19 cellular contexts compared by ENCODE assay signal in the genomic region with DNA sequence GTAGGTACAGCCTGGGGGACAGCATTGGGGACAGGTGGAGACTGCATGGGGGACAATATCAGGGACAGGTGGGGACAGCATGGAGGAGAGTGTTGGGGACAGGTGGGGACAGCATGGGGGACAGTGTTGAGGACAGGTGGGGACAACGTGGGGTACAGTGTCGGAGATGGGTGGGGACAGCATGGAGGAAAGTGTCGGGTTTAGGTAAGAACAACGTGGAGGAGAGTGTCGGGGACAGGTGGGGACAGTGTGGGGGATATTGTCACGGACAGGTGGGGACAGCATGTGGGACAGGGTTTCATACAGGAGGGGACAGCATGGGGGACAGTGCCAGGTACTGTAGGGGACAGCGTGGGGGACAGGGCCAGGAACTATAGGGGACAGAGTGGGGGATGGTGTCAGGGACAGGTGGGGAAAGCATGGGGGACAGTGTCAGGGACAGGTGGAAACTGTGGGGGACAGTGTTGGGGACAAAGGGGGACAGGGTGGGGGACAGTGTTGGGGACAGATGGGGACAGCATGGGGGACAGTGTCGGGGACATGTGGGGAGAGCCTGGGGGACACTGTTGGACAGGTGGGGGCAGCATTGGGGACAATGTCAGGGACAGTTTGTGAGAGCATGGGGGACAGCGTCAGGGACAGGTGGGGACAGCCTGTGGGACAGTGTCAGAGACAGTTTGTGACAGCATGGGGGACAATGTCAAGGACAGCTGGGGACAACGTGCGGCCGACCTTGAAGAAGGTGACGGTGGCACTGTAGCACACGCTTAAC.
DNase-seq lines count a peak whose midpoint lies in the region; ATAC-seq and TF ChIP-seq lines count a peak whose summit lies in the region.
"Had no signal": no experiment of that assay in that cellular context is flagged by ENCODE, and none has a peak within 500 bp of the region (broad histone marks: within the 10 kb centered on the region; RNA-seq: fewer than 3 reads in every experiment).

No MANE protein-coding gene starts in this region.

- H3F3A ChIP-seq in PC-3 (ENCODE audit: low read length, unreplicated experiment): no peaks in the 10 kb centered on the region

- H3K14ac ChIP-seq in mesenchymal stem cell (ENCODE audit: low read length in 2 of 2): no peak overlapping the region

- peak overlapping the region; percentile 68 for H4K91ac ChIP-seq in mesenchymal stem cell (ENCODE audit: low read length)

- H3K4me2 ChIP-seq in mesenchymal stem cell (ENCODE audit: low read length, poor library complexity, severe bottlenecking) (no peak overlapping the region), PC-3 (ENCODE audit: low read length) (no peak overlapping the region)
- H3K4me2 ChIP-seq: BLaER1 treated with 17β-estradiol and CSF1 and Interleukin-3, amounts not matched to agents 10 nM and 100 nM had no signal

- no peak overlapping the region for H2BK12ac ChIP-seq in mesenchymal stem cell (ENCODE audit: low read length in 2 of 2)

- H3K4me3 ChIP-seq in left ventricle myocardium inferior (no peak overlapping the region), mesenchymal stem cell (ENCODE audit: insufficient read depth in 1 of 2, low read depth in 1 of 2, low read length in 2 of 2) (no peak overlapping the region), upper lobe of right lung (no peak overlapping the region), PC-3 (ENCODE audit: low read length) (no peak overlapping the region)
- H3K4me3 ChIP-seq: BLaER1 treated with 17β-estradiol and CSF1 and Interleukin-3, amounts not matched to agents 10 nM and 100 nM; HAP-1 had no signal

- 68% methylated on average over 9 of the region's 14 CpGs for WGBS in mesenchymal stem cell

- H2BK15ac ChIP-seq in mesenchymal stem cell (ENCODE audit: low read depth, poor library complexity, severe bottlenecking): no peak overlapping the region

- no peak overlapping the region for H2BK5ac ChIP-seq in mesenchymal stem cell (ENCODE audit: low read depth, low read length, poor library complexity, severe bottlenecking)

- H3K27me3 Mint-ChIP-seq in IgD-negative memory B cell: no peaks in the 10 kb centered on the region
- H3K27me3 Mint-ChIP-seq: CD8-positive, alpha-beta memory T cell had no signal

- intact Hi-C loops in Right ventricle myocardium superior (cut with DNase I) (no loop called here), left ventricle myocardium inferior (cut with micrococcal nuclease) (no loop called here), upper lobe of right lung (cut with DNase I) (no loop called here), head of caudate nucleus (cut with DNase I) (no loop called here), PC-3 (cut with micrococcal nuclease) (no loop called here)

- H3K27ac ChIP-seq in left ventricle myocardium inferior (replicated peaks): no peak overlapping the region
- no peak overlapping the region for H3K27ac ChIP-seq in mesenchymal stem cell (ENCODE audit: low read length, poor library complexity, severe bottlenecking)
- H3K27ac ChIP-seq in upper lobe of right lung: no peak overlapping the region
- H3K27ac ChIP-seq in PC-3 (ENCODE audit: low read length): no peak overlapping the region
- H3K27ac ChIP-seq: BLaER1 treated with 17β-estradiol and CSF1 and Interleukin-3, amounts not matched to agents 10 nM and 100 nM had no signal

- H3K79me1 ChIP-seq in mesenchymal stem cell (replicated peaks; ENCODE audit: low read length, poor library complexity, severe bottlenecking): no peaks in the 10 kb centered on the region

- peaks cover 0 to 5% (median 4%) of the 10 kb centered on the region in 3 donors for H3K4me1 Mint-ChIP-seq in IgD-negative memory B cell
- H3K4me1 Mint-ChIP-seq: CD8-positive, alpha-beta memory T cell had no signal

- peaks cover 1% of the 10 kb centered on the region for H3K36me3 Mint-ChIP-seq in IgD-negative memory B cell
- H3K36me3 Mint-ChIP-seq: CD8-positive, alpha-beta memory T cell had no signal

- no peak overlapping the region for H3K18ac ChIP-seq in mesenchymal stem cell (ENCODE audit: low read depth in 1 of 2, low read length in 2 of 2)

- BruUV-seq in PC-3 (replicated peaks; lab: Mats Ljungman, UMichigan): no TSS peak

- no peak overlapping the region for H3K23ac ChIP-seq in mesenchymal stem cell (ENCODE audit: low read length in 2 of 2)

- ATAC-seq in Right ventricle myocardium superior (ENCODE audit: poor library complexity) (no peak), upper lobe of right lung (peak; percentile 7), HG03442 (IDR thresholded peaks at IDR 0.05; ENCODE audit: unreplicated experiment) (no peak), PC-3 (no peak)

- DNase-seq in Right ventricle myocardium superior (peak; percentile 10), left ventricle myocardium inferior (no peak), mesenchymal stem cell (no peak), upper lobe of right lung (no peak), head of caudate nucleus (no peak), PC-3 (no peak)
- DNase-seq: DND-41, KBM-7, NCI-H1436, NCI-H2029, NCI-H510A, NCI-H82, SIG-M5, SW 1271 had no signal

- H3K4me1 ChIP-seq in left ventricle myocardium inferior (no peaks in the 10 kb centered on the region), mesenchymal stem cell (ENCODE audit: control insufficient read depth, insufficient read depth, low read depth, low read length) (no peaks in the 10 kb centered on the region), upper lobe of right lung (no peaks in the 10 kb centered on the region), PC-3 (ENCODE audit: insufficient read depth, low read length) (no peaks in the 10 kb centered on the region)
- H3K4me1 ChIP-seq: HAP-1 had no signal

- H3K27me3 ChIP-seq in left ventricle myocardium inferior (ENCODE audit: low read depth) (no peaks in the 10 kb centered on the region), mesenchymal stem cell (ENCODE audit: control insufficient read depth in 1 of 2, insufficient read depth in 1 of 2, low read length in 2 of 2) (no peaks in the 10 kb centered on the region), upper lobe of right lung (no peaks in the 10 kb centered on the region), PC-3 (ENCODE audit: low read length) (no peaks in the 10 kb centered on the region)
- H3K27me3 ChIP-seq: BLaER1 treated with 17β-estradiol and CSF1 and Interleukin-3, amounts not matched to agents 10 nM and 100 nM had no signal

- H3K4ac ChIP-seq in mesenchymal stem cell (ENCODE audit: low read depth in 1 of 2, low read length in 2 of 2): no peak overlapping the region

- no peaks in the 10 kb centered on the region for H3K79me2 ChIP-seq in PC-3 (ENCODE audit: low read length)

- no peak overlapping the region for H2AK5ac ChIP-seq in mesenchymal stem cell (ENCODE audit: low read length, severe bottlenecking)

- H3K9ac ChIP-seq in mesenchymal stem cell (ENCODE audit: low read length) (no peak overlapping the region), PC-3 (ENCODE audit: low read length) (no peak overlapping the region)
- H3K9ac ChIP-seq: BLaER1 treated with 17β-estradiol and CSF1 and Interleukin-3, amounts not matched to agents 10 nM and 100 nM had no signal

- no peaks in the 10 kb centered on the region for H3K9me2 ChIP-seq in PC-3 (replicated peaks; ENCODE audit: low read length)

- H4K20me1 ChIP-seq in PC-3 (ENCODE audit: low read length): no peaks in the 10 kb centered on the region
- H4K20me1 ChIP-seq: BLaER1 treated with 17β-estradiol and CSF1 and Interleukin-3, amounts not matched to agents 10 nM and 100 nM had no signal

- peak overlapping the region in 1 of 4 donors; percentile 6 for H3K4me3 Mint-ChIP-seq in IgD-negative memory B cell
- H3K4me3 Mint-ChIP-seq: CD8-positive, alpha-beta memory T cell had no signal

- H2BK120ac ChIP-seq in mesenchymal stem cell (ENCODE audit: low read depth, low read length): no peak overlapping the region

- CTCF ChIA-PET in PC-3 (lab: Charles Lee): no interaction called here

- peak overlapping the region in 2 of 3 donors; percentile 19 to 48 for H3K27ac Mint-ChIP-seq in IgD-negative memory B cell
- H3K27ac Mint-ChIP-seq: CD8-positive, alpha-beta memory T cell had no signal

- H3K9me3 ChIP-seq in left ventricle myocardium inferior (replicated peaks): no peaks in the 10 kb centered on the region
- H3K9me3 ChIP-seq in mesenchymal stem cell (ENCODE audit: control insufficient read depth, low read length): no peaks in the 10 kb centered on the region
- H3K9me3 ChIP-seq in upper lobe of right lung: no peaks in the 10 kb centered on the region
- no peaks in the 10 kb centered on the region for H3K9me3 ChIP-seq in PC-3 (ENCODE audit: low read length)
- H3K9me3 ChIP-seq: BLaER1 treated with 17β-estradiol and CSF1 and Interleukin-3, amounts not matched to agents 10 nM and 100 nM; HAP-1 had no signal

- TF ChIP-seq CTCF in left ventricle myocardium inferior (IDR thresholded peaks at IDR 0.05; ENCODE audit: borderline replicate concordance) (no peak), upper lobe of right lung (IDR thresholded peaks at IDR 0.05) (no peak), PC-3 (conservative IDR thresholded peaks at IDR 0.05; ENCODE audit: low read depth, low read length) (no peak)

- no peaks in the 10 kb centered on the region for H3K36me3 ChIP-seq in left ventricle myocardium inferior
- H3K36me3 ChIP-seq in mesenchymal stem cell (ENCODE audit: control insufficient read depth in 1 of 2, insufficient read depth in 2 of 2, low read depth in 1 of 2, low read length in 2 of 2): no peaks in the 10 kb centered on the region
- no peaks in the 10 kb centered on the region for H3K36me3 ChIP-seq in upper lobe of right lung
- no peaks in the 10 kb centered on the region for H3K36me3 ChIP-seq in PC-3 (ENCODE audit: low read depth, low read length)
- H3K36me3 ChIP-seq: BLaER1 treated with 17β-estradiol and CSF1 and Interleukin-3, amounts not matched to agents 10 nM and 100 nM; HAP-1 had no signal

- H3K9me3 Mint-ChIP-seq in IgD-negative memory B cell: no peaks in the 10 kb centered on the region
- H3K9me3 Mint-ChIP-seq: CD8-positive, alpha-beta memory T cell had no signal

- no peak overlapping the region for H4K8ac ChIP-seq in mesenchymal stem cell (ENCODE audit: low read length)

- H2AFZ ChIP-seq in mesenchymal stem cell (ENCODE audit: low read depth, low read length) (no peak overlapping the region), PC-3 (ENCODE audit: low read length) (no peak overlapping the region)

- POLR2A ChIA-PET in PC-3 (lab: Charles Lee; ENCODE audit: unreplicated experiment): no interaction called here
